In genomic region chr5:97167435-97167834, GRCh38 we compare ENCODE assay signal across 13 cellular contexts. TPM values are rescaled to one million over a fixed set of nuclear protein-coding genes. Genes with fewer than 3 reads are reported as not detected.
DNase-seq lines count a peak whose midpoint lies in the region; ATAC-seq, FAIRE-seq and TF ChIP-seq lines count a peak whose summit lies in the region.
"Had no signal": no experiment of that assay in that cellular context is flagged by ENCODE, and none has a peak within 500 bp of the region (broad histone marks: within the 10 kb centered on the region; RNA-seq: fewer than 3 reads in every experiment).

No MANE protein-coding gene starts in this region.

- no peaks in the 10 kb centered on the region for H4K20me1 ChIP-seq in IMR-90 (ENCODE audit: insufficient read depth, low read length)

- no peak overlapping the region for H4K5ac ChIP-seq in IMR-90 (ENCODE audit: low read depth, low read length)

- H3K9ac ChIP-seq in IMR-90 (ENCODE audit: low read depth, low read length) (no peak overlapping the region), mesenchymal stem cell (ENCODE audit: low read length) (peak overlapping the region; percentile 39)

- H3K9me3 Mint-ChIP-seq in activated CD4-positive, alpha-beta T cell treated with anti-CD3 and anti-CD28 coated beads, Interleukin-2, amount 10 ng/mL, durations not matched to agents 24 days and 14 days = no peaks in the 10 kb centered on the region

- H3K27me3 ChIP-seq in IMR-90 (ENCODE audit: control insufficient read depth, insufficient read depth, low read length) (no peaks in the 10 kb centered on the region), mesenchymal stem cell (ENCODE audit: control insufficient read depth in 1 of 2, insufficient read depth in 1 of 2, low read length in 2 of 2) (no peaks in the 10 kb centered on the region)

- no peak overlapping the region for H2AK9ac ChIP-seq in IMR-90 (replicated peaks; ENCODE audit: low read depth, low read length, poor library complexity)

- no peak for DNase-seq in activated CD4-positive, alpha-beta T cell treated with anti-CD3 and anti-CD28 coated beads, Interleukin-2, amount 10 ng/mL, durations not matched to agents 24 days and 14 days
- no peak for DNase-seq in activated CD4-positive, alpha-beta T cell treated with anti-CD3 and anti-CD28 coated beads for 1 hour
- DNase-seq in IMR-90 (no peak), mesenchymal stem cell (no peak), GM12892 (ENCODE audit: insufficient read length) (no peak), NCI-H82 treated with DMSO at 0.1 percent for 48 hours (lab: John Stamatoyannopoulos, UW; ENCODE audit: unreplicated experiment) (no peak), C1 segment of cervical spinal cord (lab: John Stamatoyannopoulos, UW) (no peak)
- DNase-seq: erythroblast had no signal

- H3K23ac ChIP-seq in IMR-90 (ENCODE audit: low read depth, low read length) = no peak overlapping the region
- no peak overlapping the region for H3K23ac ChIP-seq in mesenchymal stem cell (ENCODE audit: low read length in 2 of 2)

- H3K4me1 Mint-ChIP-seq in activated CD4-positive, alpha-beta T cell treated with anti-CD3 and anti-CD28 coated beads, Interleukin-2, amount 10 ng/mL, durations not matched to agents 24 days and 14 days = peaks cover 17% of the 10 kb centered on the region

- H3K18ac ChIP-seq in IMR-90 (ENCODE audit: low read depth, low read length) (no peak overlapping the region), mesenchymal stem cell (ENCODE audit: low read depth in 1 of 2, low read length in 2 of 2) (no peak overlapping the region)

- no peak overlapping the region for H3K56ac ChIP-seq in IMR-90 (ENCODE audit: extremely low read depth, insufficient read depth, low read length)

- H3K27ac Mint-ChIP-seq in activated CD4-positive, alpha-beta T cell treated with anti-CD3 and anti-CD28 coated beads, Interleukin-2, amount 10 ng/mL, durations not matched to agents 24 days and 14 days = peak overlapping the region; percentile 84

- in situ Hi-C loops in IMR-90 (cut with MboI; ENCODE audit: low sequenced_read_pairs) = loop anchor here (25.0 kb wide), 1 partner anchor 555 kb away; no protein-coding TSS in a partner anchor

- peaks cover 48% of the 10 kb centered on the region for H3K36me3 Mint-ChIP-seq in activated CD4-positive, alpha-beta T cell treated with anti-CD3 and anti-CD28 coated beads, Interleukin-2, amount 10 ng/mL, durations not matched to agents 24 days and 14 days (ENCODE audit: low read depth)

- H3K27me3 Mint-ChIP-seq in activated CD4-positive, alpha-beta T cell treated with anti-CD3 and anti-CD28 coated beads, Interleukin-2, amount 10 ng/mL, durations not matched to agents 24 days and 14 days = no peaks in the 10 kb centered on the region

- no peak overlapping the region for H2BK20ac ChIP-seq in IMR-90 (ENCODE audit: low read depth, low read length)

- H4K8ac ChIP-seq in IMR-90 (ENCODE audit: low read depth in 2 of 2, low read length in 2 of 2) (no peak overlapping the region), mesenchymal stem cell (ENCODE audit: low read length) (no peak overlapping the region)

- dilution Hi-C loops in IMR-90 (cut with HindIII; ENCODE audit: low sequenced_read_pairs, unreplicated experiment) = loop anchor here (25.0 kb wide), 2 partner anchors 280 to 380 kb away; partner anchors contain the start of gene ERAP2

- H3K4ac ChIP-seq in IMR-90 (ENCODE audit: low read depth, low read length) = no peak overlapping the region
- no peak overlapping the region for H3K4ac ChIP-seq in mesenchymal stem cell (ENCODE audit: low read depth in 1 of 2, low read length in 2 of 2)

- POLR2A ChIA-PET in IMR-90 (lab: Charles Lee; ENCODE audit: unreplicated experiment) = no interaction called here

- H3K4me3 ChIP-seq in IMR-90 (ENCODE audit: insufficient read depth, low read depth, low read length) = no peak overlapping the region
- H3K4me3 ChIP-seq in mesenchymal stem cell (ENCODE audit: insufficient read depth in 1 of 2, low read depth in 1 of 2, low read length in 2 of 2) = no peak overlapping the region

- CTCF ChIA-PET in IMR-90 (lab: Yijun Ruan, JAX) = no interaction called here

- peak overlapping the region; percentile 70 for H3K4me3 Mint-ChIP-seq in activated CD4-positive, alpha-beta T cell treated with anti-CD3 and anti-CD28 coated beads, Interleukin-2, amount 10 ng/mL, durations not matched to agents 24 days and 14 days

- no peak for TF ChIP-seq RAD21 in IMR-90 (IDR thresholded peaks at IDR 0.05; ENCODE audit: low read length)

- H3K14ac ChIP-seq in IMR-90 (replicated peaks; ENCODE audit: low read depth, low read length) (no peak overlapping the region), mesenchymal stem cell (ENCODE audit: low read length in 2 of 2) (no peak overlapping the region)

- BruUV-seq in IMR-90 (replicated peaks; lab: Mats Ljungman, UMichigan) = no TSS peak

- peaks cover 19% of the 10 kb centered on the region for H3K36me3 ChIP-seq in IMR-90 (ENCODE audit: control insufficient read depth, insufficient read depth, low read length)
- peaks cover 12 to 86% of the 10 kb centered on the region in 2 experiments for H3K36me3 ChIP-seq in mesenchymal stem cell (ENCODE audit: control insufficient read depth in 1 of 2, insufficient read depth in 2 of 2, low read depth in 1 of 2, low read length in 2 of 2)

- no peak for FAIRE-seq in GM12892 (lab: Jason Lieb, UNC)
- FAIRE-seq: H1 had no signal

- H3K27ac ChIP-seq in IMR-90 (ENCODE audit: insufficient read depth, low read length) (no peak overlapping the region), mesenchymal stem cell (ENCODE audit: low read length, poor library complexity, severe bottlenecking) (no peak overlapping the region)

- H2AFZ ChIP-seq in IMR-90 (replicated peaks; ENCODE audit: low read length, poor library complexity) = no peak overlapping the region
- H2AFZ ChIP-seq in mesenchymal stem cell (ENCODE audit: low read depth, low read length) = no peak overlapping the region

- no peak overlapping the region for H4K91ac ChIP-seq in IMR-90 (ENCODE audit: insufficient read depth, low read depth, low read length)
- no peak overlapping the region for H4K91ac ChIP-seq in mesenchymal stem cell (ENCODE audit: low read length)

- H2BK120ac ChIP-seq in IMR-90 (ENCODE audit: low read depth, low read length) = no peak overlapping the region
- H2BK120ac ChIP-seq in mesenchymal stem cell (ENCODE audit: low read depth, low read length) = no peak overlapping the region

- H3K9me1 ChIP-seq in IMR-90 (ENCODE audit: insufficient read depth, low read length) = no peaks in the 10 kb centered on the region

- TF ChIP-seq POLR2A in IMR-90 (IDR thresholded peaks at IDR 0.05; ENCODE audit: low read depth, low read length) (no peak), GM12892 (IDR thresholded peaks at IDR 0.05; ENCODE audit: low read depth, low read length) (no peak)

- H3K4me2 ChIP-seq in IMR-90 (ENCODE audit: low read depth, low read length) = no peak overlapping the region
- H3K4me2 ChIP-seq in mesenchymal stem cell (ENCODE audit: low read length, poor library complexity, severe bottlenecking) = no peak overlapping the region

- H2BK12ac ChIP-seq in mesenchymal stem cell (ENCODE audit: low read length in 2 of 2) = no peak overlapping the region

- H3K9me3 ChIP-seq in IMR-90 (ENCODE audit: control insufficient read depth, insufficient read depth, low read length) (no peaks in the 10 kb centered on the region), mesenchymal stem cell (ENCODE audit: control insufficient read depth, low read length) (no peaks in the 10 kb centered on the region)

- H2BK5ac ChIP-seq in IMR-90 (ENCODE audit: low read depth, low read length, poor library complexity, severe bottlenecking) = no peak overlapping the region
- H2BK5ac ChIP-seq in mesenchymal stem cell (ENCODE audit: low read depth, low read length, poor library complexity, severe bottlenecking) = no peak overlapping the region

- peak; percentile 74 for ATAC-seq in GM21723 (IDR thresholded peaks at IDR 0.05; ENCODE audit: unreplicated experiment)
- ATAC-seq in IMR-90 (ENCODE audit: low read depth) = no peak

- H2BK15ac ChIP-seq in IMR-90 (ENCODE audit: low read depth, low read length) = no peak overlapping the region
- no peak overlapping the region for H2BK15ac ChIP-seq in mesenchymal stem cell (ENCODE audit: low read depth, poor library complexity, severe bottlenecking)

- H2AK5ac ChIP-seq in IMR-90 (ENCODE audit: low read depth, low read length) (no peak overlapping the region), mesenchymal stem cell (ENCODE audit: low read length, severe bottlenecking) (no peak overlapping the region)

- peaks cover 0 to 12% of the 10 kb centered on the region in 2 experiments; a peak in 1 of 4 replicates for H3K79me1 ChIP-seq in IMR-90 (ENCODE audit: low read depth in 1 of 2, low read length in 2 of 2)
- H3K79me1 ChIP-seq in mesenchymal stem cell (replicated peaks; ENCODE audit: low read length, poor library complexity, severe bottlenecking) = peaks cover 3% of the 10 kb centered on the region

- TF ChIP-seq CTCF in IMR-90 (conservative IDR thresholded peaks at IDR 0.05; ENCODE audit: low read depth, low read length) = no peak

- WGBS in IMR-90 (ENCODE audit: extremely low coverage in 2 of 2, insufficient read length in 1 of 2), 2 experiments = 100% methylated on average over 1 of the region's 6 CpGs; no CpG with 5 or more reads in 1 of the 2 experiments
- 72% methylated on average over 6 of the region's 6 CpGs for WGBS in mesenchymal stem cell

- intact Hi-C loops in activated CD4-positive, alpha-beta T cell treated with anti-CD3 and anti-CD28 coated beads, Interleukin-2, amount 10 ng/mL, durations not matched to agents 24 days and 14 days (cut with micrococcal nuclease) = loop anchor here (10.0 kb wide), 1 partner anchor 823 kb away; no protein-coding TSS in a partner anchor
- intact Hi-C loops in IMR-90 (cut with micrococcal nuclease) = loop anchor here (5.0 kb wide), 1 partner anchor 1605 kb away; the partner anchor contains the start of gene RGMB

- H3K4me1 ChIP-seq in IMR-90 (ENCODE audit: control insufficient read depth, insufficient read depth, low read length) (no peaks in the 10 kb centered on the region), mesenchymal stem cell (ENCODE audit: control insufficient read depth, insufficient read depth, low read depth, low read length) (no peaks in the 10 kb centered on the region)

RNA-seq across cellular contexts. Expression of gene RIOK2, which starts 15.6 kb away (rescaled TPM):
- total RNA-seq in activated CD4-positive, alpha-beta T cell treated with anti-CD3 and anti-CD28 coated beads, Interleukin-2, amount 10 ng/mL, durations not matched to agents 24 days and 14 days = 40.8 and 42.0 TPM in 2 replicates
- total RNA-seq in IMR-90 (2012; rRNA removed) = 17.7 and 26.1 TPM in 2 replicates
- 9.2 and 10.7 TPM in 2 replicates for polyA plus RNA-seq in IMR-90 (2012; rRNA removed)
- 0.89 and 2.0 TPM in 2 replicates for polyA plus RNA-seq in IMR-90 (2012; cell fraction: cytosol; rRNA removed)
- polyA plus RNA-seq in IMR-90 (2012; cell fraction: nucleus; rRNA removed; ENCODE audit: low replicate concordance) = 0.67 and 9.0 TPM in 2 replicates
- 25.9 TPM for polyA plus RNA-seq in mesenchymal stem cell (2013, experiment 1 of 2)
- polyA plus RNA-seq in mesenchymal stem cell (2013, experiment 2 of 2) = 26.7 TPM
- polyA plus RNA-seq in GM12892 (2012; ENCODE audit: missing spikeins) = 23.5 TPM

RNA-seq across cellular contexts. Expression of gene LIX1, which starts 25.0 kb away (rescaled TPM):
- not detected in 2 replicates for total RNA-seq in activated CD4-positive, alpha-beta T cell treated with anti-CD3 and anti-CD28 coated beads, Interleukin-2, amount 10 ng/mL, durations not matched to agents 24 days and 14 days
- not detected in 2 replicates for total RNA-seq in IMR-90 (2012; rRNA removed)
- not detected in 2 replicates for polyA plus RNA-seq in IMR-90 (2012; rRNA removed)
- not detected in 2 replicates for polyA plus RNA-seq in IMR-90 (2012; cell fraction: cytosol; rRNA removed)
- not detected in 2 replicates for polyA plus RNA-seq in IMR-90 (2012; cell fraction: nucleus; rRNA removed; ENCODE audit: low replicate concordance)
- not detected for polyA plus RNA-seq in mesenchymal stem cell (2013, experiment 1 of 2)
- polyA plus RNA-seq in mesenchymal stem cell (2013, experiment 2 of 2) = not detected
- polyA plus RNA-seq in GM12892 (2012; ENCODE audit: missing spikeins) = not detected
- total RNA-seq: activated CD8-positive, alpha-beta memory T cell treated with anti-CD3 and anti-CD28 coated beads for 36 hours; mononuclear cell had no signal
- polyA plus RNA-seq: AG04450 had no signal
